9 cellular contexts compared by ENCODE assay signal in genomic region chr6:167898673-167899311, GRCh38.
DNase-seq lines count a peak whose midpoint lies in the region; ATAC-seq, FAIRE-seq and TF ChIP-seq lines count a peak whose summit lies in the region.
"Had no signal": no experiment of that assay in that cellular context is flagged by ENCODE, and none has a peak within 500 bp of the region (broad histone marks: within the 10 kb centered on the region; RNA-seq: fewer than 3 reads in every experiment).

No MANE protein-coding gene starts in this region.

- H3K9ac ChIP-seq in OCI-LY1 (ENCODE audit: low read length) (no peak overlapping the region), H1 (replicated peaks in 1 of 4; ENCODE audit: extremely low read depth in 1 of 4, low read depth in 3 of 4, low read length in 3 of 4) (no peak overlapping the region)

- no peak overlapping the region for H2BK15ac ChIP-seq in H1 (ENCODE audit: low read length)

- H3K9me3 ChIP-seq in OCI-LY1 (ENCODE audit: low read length): no peaks in the 10 kb centered on the region
- no peaks in the 10 kb centered on the region for H3K9me3 ChIP-seq in H1 (ENCODE audit: insufficient read depth in 2 of 2, low read depth in 1 of 2, low read length in 1 of 2)
- H3K9me3 ChIP-seq: neutrophil had no signal

- DNase-seq in H1 (ENCODE audit: low read depth in 1 of 2, low spot score in 2 of 2): no peak
- DNase-seq in myocyte (ENCODE audit: low read depth): peak; percentile 43
- no peak for DNase-seq in activated CD4-positive, alpha-beta T cell treated with anti-CD3 and anti-CD28 coated beads for 4 hours

- H3K56ac ChIP-seq in H1 (replicated peaks; ENCODE audit: insufficient read length, low read depth, low read length): no peak overlapping the region

- FAIRE-seq in G401.6 (lab: Jason Lieb, UNC): peak; percentile 95
- FAIRE-seq in H1 (lab: Jason Lieb, UNC): peak; percentile 73

- peak; percentile 68 for TF ChIP-seq CTCF in OCI-LY1 (IDR thresholded peaks at IDR 0.05; ENCODE audit: low read length)
- TF ChIP-seq CTCF in H1 (IDR thresholded peaks at IDR 0.05; ENCODE audit: control extremely low read depth in 1 of 3, insufficient read depth in 1 of 3, low read depth in 1 of 3, low read length in 3 of 3): peak in 2 of 3 experiments; percentile 21 to 51; a peak in 2 of 4 replicates

- no peaks in the 10 kb centered on the region for H3F3A ChIP-seq in OCI-LY1 (ENCODE audit: insufficient read depth, low read length)

- H3K9me2 ChIP-seq in OCI-LY1 (ENCODE audit: low read depth, low read length): no peaks in the 10 kb centered on the region

- TF ChIP-seq RAD21 in H1 (IDR thresholded peaks at IDR 0.05 in 1 of 2, conservative IDR thresholded peaks at IDR 0.05 in 1 of 2; ENCODE audit: low read depth in 2 of 2, low read length in 2 of 2): peak in 1 of 2 experiments; percentile 73

- H2BK120ac ChIP-seq in H1 (replicated peaks; ENCODE audit: low read depth, low read length): no peak overlapping the region

- H3K27me3 ChIP-seq in OCI-LY1 (ENCODE audit: insufficient read depth, low read length): no peaks in the 10 kb centered on the region
- no peaks in the 10 kb centered on the region for H3K27me3 ChIP-seq in H1 (replicated peaks in 1 of 4; ENCODE audit: control insufficient read depth in 3 of 4, extremely low read depth in 1 of 4, insufficient read depth in 3 of 4, low read length in 3 of 4)
- H3K27me3 ChIP-seq: neutrophil had no signal

- ATAC-seq in HG02981 (IDR thresholded peaks at IDR 0.05; ENCODE audit: unreplicated experiment) (peak; percentile 68), HG03469 (IDR thresholded peaks at IDR 0.05; ENCODE audit: unreplicated experiment) (no peak), GM18505 (IDR thresholded peaks at IDR 0.05; ENCODE audit: unreplicated experiment) (no peak)

- H3K23ac ChIP-seq in H1 (ENCODE audit: insufficient read length): no peak overlapping the region

- no peak overlapping the region for H3K4ac ChIP-seq in H1 (replicated peaks; ENCODE audit: insufficient read length, low read depth, low read length)

- H3K4me2 ChIP-seq in OCI-LY1 (ENCODE audit: low read length) (no peak overlapping the region), H1 (ENCODE audit: insufficient read depth in 1 of 2, low read depth in 2 of 2, low read length in 2 of 2) (no peak overlapping the region)

- TF ChIP-seq POLR2A in H1 (IDR thresholded peaks at IDR 0.05; ENCODE audit: control extremely low read depth in 1 of 2, low read depth in 2 of 2, low read length in 2 of 2) (no peak), GM18505 (IDR thresholded peaks at IDR 0.05; ENCODE audit: borderline replicate concordance, extremely low read depth, insufficient read depth, insufficient read length) (no peak)

- H2BK20ac ChIP-seq in H1 (ENCODE audit: low read length): no peak overlapping the region

- H3K79me1 ChIP-seq in H1 (ENCODE audit: low read depth, low read length): no peaks in the 10 kb centered on the region

- H2AK5ac ChIP-seq in H1 (ENCODE audit: low read depth, low read length): no peak overlapping the region

- H3K4me3 ChIP-seq in OCI-LY1 (ENCODE audit: low read depth, low read length, poor library complexity, severe bottlenecking) (no peak overlapping the region), H1 (ENCODE audit: extremely low read depth in 1 of 4, insufficient read depth in 2 of 4, low read depth in 3 of 4, low read length in 4 of 4) (no peak overlapping the region)

- POLR2A ChIA-PET in H1 (lab: Charles Lee; ENCODE audit: partially characterized antibody): no interaction called here

- no peaks in the 10 kb centered on the region for H3K4me1 ChIP-seq in OCI-LY1 (ENCODE audit: insufficient read depth, low read length, severe bottlenecking)
- H3K4me1 ChIP-seq in H1 (replicated peaks in 1 of 4; ENCODE audit: control insufficient read depth in 3 of 4, insufficient read depth in 4 of 4, low read length in 3 of 4): peaks cover 0 to 5% (median 5%) of the 10 kb centered on the region in 4 experiments; a peak in 3 of 7 replicates

- H3K79me2 ChIP-seq in OCI-LY1 (ENCODE audit: insufficient read depth, low read length) (no peaks in the 10 kb centered on the region), H1 (ENCODE audit: control insufficient read depth in 1 of 2, insufficient read depth in 2 of 2, low read length in 2 of 2) (peaks cover 0 to 20% of the 10 kb centered on the region in 2 experiments; a peak in 2 of 4 replicates)

- H2BK12ac ChIP-seq in H1 (ENCODE audit: low read depth, low read length): no peak overlapping the region

- H4K91ac ChIP-seq in H1 (replicated peaks; ENCODE audit: insufficient read length, low read length): no peak overlapping the region

- H2AFZ ChIP-seq in OCI-LY1 (ENCODE audit: low read length): no peak overlapping the region
- no peak overlapping the region for H2AFZ ChIP-seq in H1 (ENCODE audit: low read length)

- H3K14ac ChIP-seq in H1 (ENCODE audit: insufficient read length): no peak overlapping the region

- no peak overlapping the region for H2BK5ac ChIP-seq in H1 (ENCODE audit: low read depth, low read length)

- H3K36me3 ChIP-seq in OCI-LY1 (ENCODE audit: insufficient read depth, low read length): no peaks in the 10 kb centered on the region
- H3K36me3 ChIP-seq in H1 (ENCODE audit: control insufficient read depth in 2 of 4, insufficient read depth in 4 of 4, low read length in 3 of 4): peaks cover 3 to 59% (median 23%) of the 10 kb centered on the region in 4 experiments; a peak in 7 of 8 replicates
- H3K36me3 ChIP-seq: neutrophil had no signal

- no peak for TF ChIP-seq EP300 in H1 (IDR thresholded peaks at IDR 0.05; ENCODE audit: borderline replicate concordance in 1 of 2, low read depth in 2 of 2, low read length in 2 of 2)

- H3K18ac ChIP-seq in H1 (ENCODE audit: extremely low read depth, low read length): no peak overlapping the region

- H4K20me1 ChIP-seq in OCI-LY1 (ENCODE audit: insufficient read depth, low read length) (no peaks in the 10 kb centered on the region), H1 (replicated peaks in 1 of 2; ENCODE audit: control insufficient read depth in 1 of 2, insufficient read depth in 2 of 2, low read length in 2 of 2) (no peaks in the 10 kb centered on the region)

- no peak overlapping the region for H4K8ac ChIP-seq in H1 (ENCODE audit: extremely low read depth, insufficient read depth, low read length)

- 94% methylated on average over 3 of the region's 3 CpGs; no CpG with 5 or more reads in 1 of the 2 experiments for WGBS in H1 (ENCODE audit: extremely low coverage in 1 of 2, insufficient coverage in 1 of 2, insufficient read length in 1 of 2, insufficient replicate concordance in 2 of 2, low coverage in 1 of 2, low lambda C conversion rate in 2 of 2, missing lambda C conversion rate in 1 of 2), 2 experiments

- H3K27ac ChIP-seq in OCI-LY1 (ENCODE audit: low read depth, low read length, poor library complexity, severe bottlenecking): no peak overlapping the region
- no peak overlapping the region for H3K27ac ChIP-seq in H1 (ENCODE audit: low read depth, low read length)
- H3K27ac ChIP-seq: neutrophil had no signal

- CTCF ChIA-PET in H1 (lab: Charles Lee; ENCODE audit: partially characterized antibody): interaction anchor here (0.6 to 1.8 kb wide), 16 partner anchors 9 to 548 kb away, joined by 3 to 5 read pairs (median 3); no protein-coding TSS in a partner anchor

- H4K5ac ChIP-seq in H1 (ENCODE audit: insufficient read length, low read depth, low read length): no peak overlapping the region

- no peaks in the 10 kb centered on the region for H3K23me2 ChIP-seq in H1 (ENCODE audit: low read depth, low read length)

TF ChIP-seq in H1, 55 proteins besides CTCF, POLR2A, EP300 and RAD21:
- TF ChIP-seq CHD2 (IDR thresholded peaks at IDR 0.05; ENCODE audit: low read length) (no peak), NRF1 (IDR thresholded peaks at IDR 0.05; ENCODE audit: low read depth, low read length) (no peak), BACH1 (IDR thresholded peaks at IDR 0.05; ENCODE audit: low read length) (no peak), BRCA1 (IDR thresholded peaks at IDR 0.05; ENCODE audit: low read depth, low read length) (no peak), CHD1 (IDR thresholded peaks at IDR 0.05; ENCODE audit: low read depth, low read length) (no peak)
